ENCODE assay signal across 9 cellular contexts in genomic region chr12:103548622-103549601, GRCh38. TPM values are rescaled to one million over a fixed set of nuclear protein-coding genes. Genes with fewer than 3 reads are reported as not detected.
DNase-seq lines count a peak whose midpoint lies in the region; ATAC-seq, FAIRE-seq and TF ChIP-seq lines count a peak whose summit lies in the region.
"Had no signal": no experiment of that assay in that cellular context is flagged by ENCODE, and none has a peak within 500 bp of the region (broad histone marks: within the 10 kb centered on the region; RNA-seq: fewer than 3 reads in every experiment).

No MANE protein-coding gene starts in this region.

- H3K9me3 ChIP-seq in mammary epithelial cell (replicated peaks; ENCODE audit: insufficient read depth, low read length): no peaks in the 10 kb centered on the region
- H3K9me3 ChIP-seq in kidney (ENCODE audit: control insufficient read depth in 1 of 2, low read length in 2 of 2): no peaks in the 10 kb centered on the region

- no peak overlapping the region for H3K4me3 ChIP-seq in WI38 (ENCODE audit: low read depth, low read length)
- no peak overlapping the region for H3K4me3 ChIP-seq in mammary epithelial cell (replicated peaks in 1 of 3; ENCODE audit: insufficient read depth in 1 of 3, low read depth in 2 of 3, low read length in 3 of 3)
- H3K4me3 ChIP-seq in kidney (ENCODE audit: low read length in 2 of 2): no peak overlapping the region

- H3K27me3 ChIP-seq in mammary epithelial cell (ENCODE audit: insufficient read depth, low read length): no peaks in the 10 kb centered on the region

- CTCF ChIA-PET in mammary epithelial cell (lab: Charles Lee; ENCODE audit: low non-redundant PET): interaction anchor here (0.6 kb wide), 2 partner anchors 25 to 137 kb away, joined by 4 to 6 read pairs; no protein-coding TSS in a partner anchor

- FAIRE-seq in GM12892 (lab: Jason Lieb, UNC) (peak; percentile 98), kidney (lab: Jason Lieb, UNC) (peak; percentile 59)

- 30% methylated on average over 10 of the region's 10 CpGs for whole genome bisulfite sequencing in mammary epithelial cell (ENCODE audit: low coverage, missing lambda C conversion rate)

- TF ChIP-seq POLR2A in GM12892 (IDR thresholded peaks at IDR 0.05; ENCODE audit: low read depth, low read length): no peak

- H3K4me2 ChIP-seq in mammary epithelial cell (ENCODE audit: insufficient read depth, low read depth, low read length): peak overlapping the region; percentile 20

- H3K27ac ChIP-seq in mammary epithelial cell (ENCODE audit: insufficient read depth, low read depth, low read length): no peak overlapping the region
- no peak overlapping the region for H3K27ac ChIP-seq in kidney (ENCODE audit: low read depth in 2 of 2, low read length in 2 of 2)

- dilution Hi-C loops in mammary epithelial cell (cut with HindIII; ENCODE audit: low sequenced_read_pairs): no loop called here

- H3K9ac ChIP-seq in mammary epithelial cell (ENCODE audit: insufficient read depth, low read length): no peak overlapping the region
- H3K9ac ChIP-seq in kidney (ENCODE audit: low read length in 2 of 2): no peak overlapping the region

- DNase-seq in GM12892 (ENCODE audit: insufficient read length) (no peak), NCI-H2171 (lab: John Stamatoyannopoulos, UW) (peak; percentile 52), mammary epithelial cell (peak; percentile 73), kidney (no peak)
- DNase-seq in stimulated activated CD4-positive, alpha-beta T cell treated with anti-CD3 and anti-CD28 coated beads, Interleukin-4, amount 100 ng/mL, for 1 hour: peak; percentile 67

- no TSS peak for BruUV-seq in mammary epithelial cell (replicated peaks; lab: Mats Ljungman, UMichigan)

- H2AFZ ChIP-seq in mammary epithelial cell (ENCODE audit: low read depth, low read length): peak overlapping the region; percentile 60

- TF ChIP-seq CTCF in WI38 (IDR thresholded peaks at IDR 0.05; ENCODE audit: low read depth, low read length) (peak; percentile 78), mammary epithelial cell (conservative IDR thresholded peaks at IDR 0.05 in 1 of 2, IDR thresholded peaks at IDR 0.05 in 1 of 2; ENCODE audit: extremely low read depth in 1 of 2, insufficient read depth in 1 of 2, low read depth in 1 of 2, low read length in 2 of 2) (peak; percentile 61 to 83), kidney (IDR thresholded peaks at IDR 0.05; ENCODE audit: borderline replicate concordance, extremely low read depth, insufficient read depth) (peak; percentile 80)

- peak; percentile 56 for ATAC-seq in HG02981 (IDR thresholded peaks at IDR 0.05; ENCODE audit: unreplicated experiment)
- no peak for ATAC-seq in HG02798 (IDR thresholded peaks at IDR 0.05; ENCODE audit: poor library complexity, unreplicated experiment)

- H3K4me1 ChIP-seq in mammary epithelial cell (ENCODE audit: insufficient read depth, low read length) (no peaks in the 10 kb centered on the region), kidney (ENCODE audit: control insufficient read depth in 1 of 2, insufficient read depth in 1 of 2, low read depth in 1 of 2, low read length in 2 of 2) (no peaks in the 10 kb centered on the region)

- H3K79me2 ChIP-seq in mammary epithelial cell (ENCODE audit: insufficient read depth, low read length): no peaks in the 10 kb centered on the region

- intact Hi-C loops in mammary epithelial cell (cut with micrococcal nuclease): loop anchor here (1.0 kb wide), 6 partner anchors 53 to 666 kb away; no protein-coding TSS in a partner anchor
- intact Hi-C loops in kidney (cut with DNase I): loop anchor here (10.0 kb wide), 2 partner anchors 594 to 664 kb away; partner anchors contain the start of gene ASCL1

- in situ Hi-C loops in mammary epithelial cell (cut with MboI; ENCODE audit: low sequenced_read_pairs in 2 of 2): loop anchor here (5.0 to 25.0 kb wide), 3 partner anchors 52 to 662 kb away; partner anchors contain the start of gene C12orf42 (in 2 of the 2)

- H3K36me3 ChIP-seq in mammary epithelial cell (ENCODE audit: insufficient read depth, low read length) (no peaks in the 10 kb centered on the region), kidney (ENCODE audit: control insufficient read depth in 1 of 2, insufficient read depth in 2 of 2, low read length in 2 of 2) (no peaks in the 10 kb centered on the region)

- no peaks in the 10 kb centered on the region for H4K20me1 ChIP-seq in mammary epithelial cell (ENCODE audit: insufficient read depth, low read length)

RNA-seq across cellular contexts. Expression of gene STAB2, which starts 38.2 kb away (rescaled TPM):
- polyA plus RNA-seq in GM12892 (2012; ENCODE audit: missing spikeins): not detected
- total RNA-seq in mammary epithelial cell: under 1 TPM in 1 of 2 donors, not detected in 1; under 0.01 TPM
- under 0.01 TPM for polyA plus RNA-seq in mammary epithelial cell
- not detected for polyA minus RNA-seq in mammary epithelial cell
- 0.16 TPM for total RNA-seq in kidney
- polyA plus RNA-seq in kidney (ENCODE audit: insufficient read depth, low read depth, low replicate concordance): not detected
- total RNA-seq: temporal lobe had no signal

RNA-seq across cellular contexts. Expression of gene C12orf42, which starts 53.1 kb away (rescaled TPM):
- polyA plus RNA-seq in GM12892 (2012; ENCODE audit: missing spikeins): 0.55 TPM
- total RNA-seq in mammary epithelial cell: not detected
- not detected for polyA plus RNA-seq in mammary epithelial cell
- polyA minus RNA-seq in mammary epithelial cell: not detected
- 0.94 TPM for total RNA-seq in kidney
- not detected for polyA plus RNA-seq in kidney (ENCODE audit: insufficient read depth, low read depth, low replicate concordance)

Comparison
In these comparisons a context has a peak if more than half of its experiments do, and no peak if none do; other contexts are left out.
1. DNase-seq: peak in NCI-H2171 (single experiment), mammary epithelial cell (single experiment) and stimulated activated CD4-positive, alpha-beta T cell treated with anti-CD3 and anti-CD28 coated beads, Interleukin-4, amount 100 ng/mL, for 1 hour (single experiment); none in GM12892 (single experiment) and kidney (single experiment).
2. Peak in every context shown above with its lines, with median percentiles within 50 percentile points of each other: CTCF ChIP-seq.